2 cellular contexts compared by ENCODE assay signal in genomic region chr3:149653136-149653535, GRCh38.
A peak's percentile ranks its signal among the peaks of the same experiment; 100 is the strongest.
TF ChIP-seq lines count a peak whose summit lies in the region.

No MANE protein-coding gene starts in this region.

TF ChIP-seq in IMR-90, 13 proteins besides CTCF, POLR2A, EP300 and RAD21:
- TF ChIP-seq RCOR1 (IDR thresholded peaks at IDR 0.05; ENCODE audit: insufficient replicate concordance, low read length) (no peak), RFX5 (IDR thresholded peaks at IDR 0.05; ENCODE audit: low read depth, low read length) (no peak), CHD1 (IDR thresholded peaks at IDR 0.05; ENCODE audit: low read depth, low read length) (no peak), MAZ (IDR thresholded peaks at IDR 0.05; ENCODE audit: borderline replicate concordance, low read depth, low read length) (no peak), MAFK (IDR thresholded peaks at IDR 0.05; ENCODE audit: low read depth, low read length) (no peak), CEBPB (IDR thresholded peaks at IDR 0.05; ENCODE audit: low read depth, low read length) (peak; percentile 28; the same call in 1 of the 2 replicates)
TF ChIP-seq in IMR-90: peak in this region for 1.

TF ChIP-seq in GM12878, 131 proteins besides CTCF, POLR2A, EP300 and RAD21:
- no peak for TF ChIP-seq MAX (IDR thresholded peaks at IDR 0.05; ENCODE audit: low read depth, low read length)
- no peak for TF ChIP-seq SMC3 (IDR thresholded peaks at IDR 0.05; ENCODE audit: borderline replicate concordance, low read length)
- no peak for TF ChIP-seq IRF3 (IDR thresholded peaks at IDR 0.05)
- no peak for TF ChIP-seq GABPA (IDR thresholded peaks at IDR 0.05; ENCODE audit: low read depth)
- TF ChIP-seq ZNF274 (IDR thresholded peaks at IDR 0.05; ENCODE audit: insufficient read depth, insufficient read length): no peak
